22 cellular contexts compared by ENCODE assay signal in the genomic region with DNA sequence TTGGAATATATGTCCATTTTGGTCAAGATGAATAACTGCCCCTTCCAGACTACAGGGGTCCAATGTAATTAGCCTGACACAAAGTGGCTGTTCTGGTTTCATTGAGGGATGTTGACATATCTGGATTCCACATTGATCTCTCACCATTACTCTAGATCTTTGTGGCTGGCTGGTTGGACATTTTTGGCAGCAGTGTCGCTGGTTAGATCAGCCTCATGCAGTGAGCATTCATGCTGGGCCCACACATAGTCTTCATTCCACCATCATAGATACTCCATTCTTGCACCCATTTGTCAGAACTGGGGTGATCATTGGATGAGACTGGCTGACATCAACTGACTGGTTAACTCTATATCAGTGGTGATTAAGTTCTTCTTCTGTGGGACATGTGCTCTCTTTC.
"Had no signal": no experiment of that assay in that cellular context is flagged by ENCODE, and none has a peak within 500 bp of the region (broad histone marks: within the 10 kb centered on the region; RNA-seq: fewer than 3 reads in every experiment).

No MANE protein-coding gene starts in this region.

- H3K4me3 ChIP-seq: adrenal gland, gastrocnemius medialis, smooth muscle cell, transverse colon, uterus had no signal

- H3K4me1 ChIP-seq: adrenal gland, gastrocnemius medialis, transverse colon, uterus had no signal

- H3K27ac ChIP-seq: adrenal gland, epithelial cell of prostate, gastrocnemius medialis, transverse colon, uterus had no signal

- H3K4me2 ChIP-seq: smooth muscle cell had no signal

- H3K36me3 ChIP-seq: adrenal gland, gastrocnemius medialis, transverse colon, uterus had no signal

- ATAC-seq: activated CD4-positive, alpha-beta T cell treated with anti-CD3 and anti-CD28 coated beads for 36 hours; activated T-cell treated with anti-CD3 and anti-CD28 coated beads, Interleukin-2, amount 50 U/mL, for 4 hours; gastrocnemius medialis; left cardiac atrium; sciatic nerve; stimulated activated naive B cell treated with anti-CD40 and anti-IgM and Interleukin-4, amounts not matched to agents 10 μg/mL and 1 μg/mL and 100 μg/mL, for 72 hours had no signal

- DNase-seq: activated B cell treated with CpG ODN at 0.5 μM for 24 hours; activated CD4-positive, alpha-beta T cell treated with anti-CD3 and anti-CD28 coated beads for 36 hours; activated CD4-positive, alpha-beta T cell treated with anti-CD3 and anti-CD28 coated beads, Interleukin-2, amount 50 U/mL, for 48 hours; activated CD8-positive, alpha-beta memory T cell treated with anti-CD3 and anti-CD28 coated beads, Interleukin-2, amount 50 U/mL, for 48 hours; activated naive CD4-positive, alpha-beta T cell; activated T-cell treated with anti-CD3 and anti-CD28 coated beads, Interleukin-2, amount 50 U/mL, for 4 hours; adrenal gland; gastrocnemius medialis; islet precursor cell; left cardiac atrium; mesenchymal stem cell; occipital lobe; posterior cingulate gyrus; stimulated activated CD4-positive, alpha-beta T cell treated with anti-CD3 and anti-CD28 coated beads, Interleukin-15, amount 100 ng/mL, for 24 hours; stimulated activated CD8-positive, alpha-beta memory T cell treated with anti-CD3 and anti-CD28 coated beads, Interleukin-4, amount 100 ng/mL, for 48 hours; stimulated activated naive B cell treated with anti-CD40 and anti-IgM and Interleukin-4, amounts not matched to agents 10 μg/mL and 1 μg/mL and 100 μg/mL, for 72 hours; T1000; transverse colon; uterus had no signal

- H3K27me3 ChIP-seq: adrenal gland, gastrocnemius medialis, transverse colon, uterus had no signal

- H3K9me3 ChIP-seq: adrenal gland, gastrocnemius medialis, transverse colon, uterus had no signal
